Comparison of ENCODE assay signal across 10 cellular contexts in genomic region chr17:33142703-33143299, GRCh38.
A peak's percentile ranks its signal among the peaks of the same experiment; 100 is the strongest.
DNase-seq lines count a peak whose midpoint lies in the region; ATAC-seq and TF ChIP-seq lines count a peak whose summit lies in the region.
"Had no signal": no experiment of that assay in that cellular context is flagged by ENCODE, and none has a peak within 500 bp of the region (broad histone marks: within the 10 kb centered on the region; RNA-seq: fewer than 3 reads in every experiment).

No MANE protein-coding gene starts in this region.

- H3K27ac ChIP-seq in DND-41 (ENCODE audit: low read length) (no peak overlapping the region), upper lobe of left lung (no peak overlapping the region)

- peaks cover 5% of the 10 kb centered on the region for H4K20me1 ChIP-seq in DND-41 (ENCODE audit: insufficient read depth, low read length)

- WGBS in upper lobe of left lung, 2 donors = 60% methylated on average over 3 of the region's 3 CpGs

- no peaks in the 10 kb centered on the region for H3K4me1 ChIP-seq in DND-41 (ENCODE audit: insufficient read depth, low read length)
- H3K4me1 ChIP-seq in upper lobe of left lung = no peaks in the 10 kb centered on the region

- ATAC-seq in DND-41 (ENCODE audit: insufficient read depth, low read depth) (0 out of 3 replicates have a peak, but pooled peaks have one; percentile 37), HG02973 (IDR thresholded peaks at IDR 0.05; ENCODE audit: unreplicated experiment) (no peak), upper lobe of left lung (ENCODE audit: low FRiP score in 2 of 2) (no peak)
- no peak for ATAC-seq in activated CD8-positive, alpha-beta T cell treated with anti-CD3 and anti-CD28 coated beads, Interleukin-2, amount 10 ng/mL, durations not matched to agents 7 days and 5 days

- no peaks in the 10 kb centered on the region for H3K79me2 ChIP-seq in DND-41 (ENCODE audit: insufficient read depth, low read length)

- no peaks in the 10 kb centered on the region for H3K4me1 Mint-ChIP-seq in activated CD8-positive, alpha-beta T cell treated with anti-CD3 and anti-CD28 coated beads, Interleukin-2, amount 10 ng/mL, durations not matched to agents 7 days and 5 days (ENCODE audit: low read depth)
- H3K4me1 Mint-ChIP-seq: activated B cell treated with CpG ODN at 0.5 μM for 24 hours had no signal

- H2AFZ ChIP-seq in DND-41 (ENCODE audit: low read depth, low read length) = no peak overlapping the region

- H3K4me3 Mint-ChIP-seq in activated CD8-positive, alpha-beta T cell treated with anti-CD3 and anti-CD28 coated beads, Interleukin-2, amount 10 ng/mL, durations not matched to agents 7 days and 5 days = no peak overlapping the region
- H3K4me3 Mint-ChIP-seq: activated B cell treated with CpG ODN at 0.5 μM for 24 hours had no signal

- peaks cover 3% of the 10 kb centered on the region for H3K27me3 Mint-ChIP-seq in activated CD8-positive, alpha-beta T cell treated with anti-CD3 and anti-CD28 coated beads, Interleukin-2, amount 10 ng/mL, durations not matched to agents 7 days and 5 days (ENCODE audit: low read depth)

- H3K4me3 ChIP-seq in DND-41 (ENCODE audit: low read depth in 1 of 2, low read length in 2 of 2) = no peak overlapping the region
- no peak overlapping the region for H3K4me3 ChIP-seq in upper lobe of left lung
- H3K4me3 ChIP-seq in MG63 = no peak overlapping the region

- H3K27me3 ChIP-seq in DND-41 (ENCODE audit: insufficient read depth, low read length, poor library complexity) (no peaks in the 10 kb centered on the region), upper lobe of left lung (no peaks in the 10 kb centered on the region), MG63 (no peaks in the 10 kb centered on the region)

- DNase-seq in DND-41 (peak; percentile 47), HT-29 (ENCODE audit: low spot score) (peak; percentile 42), left kidney (ENCODE audit: low read depth, low spot score) (peak; percentile 90), NCI-H2029 treated with DMSO at 0.1 percent for 48 hours (lab: John Stamatoyannopoulos, UW) (no peak), upper lobe of left lung (no peak), MG63 (no peak)
- DNase-seq in activated CD8-positive, alpha-beta T cell treated with anti-CD3 and anti-CD28 coated beads, Interleukin-2, amount 10 ng/mL, durations not matched to agents 7 days and 5 days = peak; percentile 33
- DNase-seq: activated B cell treated with CpG ODN at 0.5 μM for 24 hours, NCI-H69 had no signal

- CTCF ChIA-PET in activated CD8-positive, alpha-beta T cell treated with anti-CD3 and anti-CD28 coated beads, Interleukin-2, amount 10 ng/mL, durations not matched to agents 7 days and 5 days (lab: Charles Lee) = no interaction called here

- no peak overlapping the region for H3K27ac Mint-ChIP-seq in activated CD8-positive, alpha-beta T cell treated with anti-CD3 and anti-CD28 coated beads, Interleukin-2, amount 10 ng/mL, durations not matched to agents 7 days and 5 days
- H3K27ac Mint-ChIP-seq: activated B cell treated with CpG ODN at 0.5 μM for 24 hours had no signal

- no peaks in the 10 kb centered on the region for H3K36me3 Mint-ChIP-seq in activated CD8-positive, alpha-beta T cell treated with anti-CD3 and anti-CD28 coated beads, Interleukin-2, amount 10 ng/mL, durations not matched to agents 7 days and 5 days (ENCODE audit: low read depth)

- H3K36me3 ChIP-seq in DND-41 (ENCODE audit: insufficient read depth, low read length) (no peaks in the 10 kb centered on the region), upper lobe of left lung (no peaks in the 10 kb centered on the region), MG63 (no peaks in the 10 kb centered on the region)

- POLR2A ChIA-PET in activated CD8-positive, alpha-beta T cell treated with anti-CD3 and anti-CD28 coated beads, Interleukin-2, amount 10 ng/mL, durations not matched to agents 7 days and 5 days (lab: Charles Lee) = no interaction called here

- no peak for TF ChIP-seq POLR2A in upper lobe of left lung (IDR thresholded peaks at IDR 0.05)

- no peak overlapping the region for H3K9ac ChIP-seq in DND-41 (ENCODE audit: low read depth, low read length)

- TF ChIP-seq CTCF in DND-41 (IDR thresholded peaks at IDR 0.05; ENCODE audit: borderline replicate concordance, extremely low read depth, low read length, poor library complexity, severe bottlenecking) = no peak
- no peak for TF ChIP-seq CTCF in upper lobe of left lung (IDR thresholded peaks at IDR 0.05)

- no peaks in the 10 kb centered on the region for H3K9me3 Mint-ChIP-seq in activated CD8-positive, alpha-beta T cell treated with anti-CD3 and anti-CD28 coated beads, Interleukin-2, amount 10 ng/mL, durations not matched to agents 7 days and 5 days (ENCODE audit: insufficient read depth)
- H3K9me3 Mint-ChIP-seq: activated B cell treated with CpG ODN at 0.5 μM for 24 hours had no signal

- no peak overlapping the region for H3K4me2 ChIP-seq in DND-41 (ENCODE audit: insufficient read depth, low read length)

- no peak for TF ChIP-seq EP300 in upper lobe of left lung (IDR thresholded peaks at IDR 0.05)

- H3K9me3 ChIP-seq in DND-41 (ENCODE audit: insufficient read depth, low read length, severe bottlenecking) (no peaks in the 10 kb centered on the region), upper lobe of left lung (no peaks in the 10 kb centered on the region), MG63 (no peaks in the 10 kb centered on the region)

Comparison
In these comparisons a context has a peak if more than half of its experiments do, and no peak if none do; other contexts are left out.
1. DNase-seq: peak in DND-41 (single experiment), HT-29 (single experiment), activated CD8-positive, alpha-beta T cell treated with anti-CD3 and anti-CD28 coated beads, Interleukin-2, amount 10 ng/mL, durations not matched to agents 7 days and 5 days (single experiment) and left kidney (single experiment); none in NCI-H2029 treated with DMSO at 0.1 percent for 48 hours (single experiment), upper lobe of left lung (0 of 2) and MG63 (single experiment).